In the genomic region with DNA sequence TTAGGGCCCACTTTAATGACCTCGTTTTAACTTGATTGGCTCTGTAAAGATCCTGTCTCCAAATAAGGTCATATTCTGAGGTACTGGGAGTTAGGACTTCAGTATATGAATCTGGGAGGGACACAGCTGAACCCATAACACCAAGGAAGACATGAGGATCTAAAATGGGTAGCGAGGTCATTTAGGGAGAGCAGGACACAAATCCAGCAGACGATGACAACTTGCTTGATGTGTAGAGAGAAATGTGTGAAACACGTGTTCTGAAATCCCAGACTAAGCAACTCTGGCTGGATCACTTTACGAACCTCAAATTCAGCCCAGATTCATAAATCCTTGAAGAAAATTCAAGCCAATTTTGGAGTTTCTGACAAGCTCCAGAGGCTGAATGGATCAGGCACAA, we compare ENCODE assay signal across 26 cellular contexts.
"Had no signal": no experiment of that assay in that cellular context is flagged by ENCODE, and none has a peak within 500 bp of the region (broad histone marks: within the 10 kb centered on the region; RNA-seq: fewer than 3 reads in every experiment).

No MANE protein-coding gene starts in this region.

- H3K9me3 ChIP-seq: colonic mucosa, esophagus squamous epithelium, gastroesophageal sphincter, heart left ventricle, left lung, lower lobe of right lung, mucosa of descending colon had no signal

- H3K4me1 Mint-ChIP-seq: endodermal cell, mesothelial cell of epicardium had no signal

- H3K36me3 Mint-ChIP-seq: mesothelial cell of epicardium, naive B cell had no signal

- H3K9me3 Mint-ChIP-seq: effector memory CD8-positive, alpha-beta T cell; endodermal cell had no signal

- ATAC-seq: effector memory CD8-positive, alpha-beta T cell; esophagus mucosa; foreskin keratinocyte; gastroesophageal sphincter; heart left ventricle; left cardiac atrium; left lung; left ventricle myocardium superior; lower lobe of right lung; mucosa of descending colon had no signal

- H3K27me3 Mint-ChIP-seq: dendritic cell treated with granulocyte-macrophage colony-stimulating factor and Interleukin-4, amounts not matched to agents 40 ng/mL and 50 ng/mL, for 4 days had no signal

- DNase-seq: colonic mucosa; cortex of kidney; effector CD8-positive, alpha-beta T cell; effector memory CD8-positive, alpha-beta T cell; endodermal cell; erythroblast; esophagus squamous epithelium; foreskin keratinocyte; heart left ventricle; hippocampal formation; left cardiac atrium; left lung; left ventricle myocardium superior; lower lobe of right lung; mesenchymal stem cell; mucosa of descending colon; naive B cell had no signal

- FAIRE-seq: endometrium, frontal cortex, islet of Langerhans, keratinocyte had no signal

- H3K4me3 Mint-ChIP-seq: dendritic cell treated with granulocyte-macrophage colony-stimulating factor and Interleukin-4, amounts not matched to agents 40 ng/mL and 50 ng/mL, for 4 days; effector memory CD8-positive, alpha-beta T cell; endodermal cell; mesothelial cell of epicardium; naive B cell had no signal

- H3K36me3 ChIP-seq: colonic mucosa, esophagus squamous epithelium, gastroesophageal sphincter, heart left ventricle, left lung, lower lobe of right lung had no signal

- H3K4me3 ChIP-seq: colonic mucosa, esophagus squamous epithelium, gastroesophageal sphincter, heart left ventricle, left lung, lower lobe of right lung, mucosa of descending colon had no signal

- H3K27ac Mint-ChIP-seq: dendritic cell treated with granulocyte-macrophage colony-stimulating factor and Interleukin-4, amounts not matched to agents 40 ng/mL and 50 ng/mL, for 4 days; effector memory CD8-positive, alpha-beta T cell; endodermal cell; mesothelial cell of epicardium; naive B cell had no signal

- H3K4me1 ChIP-seq: colonic mucosa, esophagus squamous epithelium, foreskin keratinocyte, gastroesophageal sphincter, heart left ventricle, left lung, lower lobe of right lung had no signal

- H3K27me3 ChIP-seq: colonic mucosa, heart left ventricle, left lung had no signal

- H3K27ac ChIP-seq: colonic mucosa, epithelial cell of prostate, esophagus squamous epithelium, foreskin keratinocyte, gastroesophageal sphincter, heart left ventricle, left lung, lower lobe of right lung had no signal
